Comparison of ENCODE assay signal across 1 cellular context in genomic region chr1:28882009-28882628, GRCh38.
TF ChIP-seq lines count a peak whose summit lies in the region.

No MANE protein-coding gene starts in this region.

TF ChIP-seq in K562, 482 proteins besides CTCF, POLR2A, EP300 and RAD21 (continued from another document and continues in another):
- TF ChIP-seq ZNF589 (CRISPR knock-in tag; IDR thresholded peaks at IDR 0.05; ENCODE audit: low read depth), result no peak
- peak; percentile 65; the same call in 1 of the 2 replicates for TF ChIP-seq FOXM1 (IDR thresholded peaks at IDR 0.05; ENCODE audit: low read depth)
- no peak for TF ChIP-seq FOXM1 (CRISPR knock-in tag; IDR thresholded peaks at IDR 0.05; ENCODE audit: low read depth)
- TF ChIP-seq TAF9B (IDR thresholded peaks at IDR 0.05; ENCODE audit: partially characterized antibody), result no peak
- TF ChIP-seq PBX2 (CRISPR knock-in tag; IDR thresholded peaks at IDR 0.05; ENCODE audit: low read depth), result no peak
- TF ChIP-seq PBX2 (tag; conservative IDR thresholded peaks at IDR 0.05; ENCODE audit: low read depth), result 0 out of 2 replicates have a peak, but pooled peaks have one; percentile 30
- peak; percentile 82 for TF ChIP-seq MYNN (IDR thresholded peaks at IDR 0.05)
- TF ChIP-seq MYNN (CRISPR knock-in tag; IDR thresholded peaks at IDR 0.05), result no peak
- TF ChIP-seq HSF4 (CRISPR knock-in tag; IDR thresholded peaks at IDR 0.05; ENCODE audit: borderline replicate concordance), result 0 out of 2 replicates have a peak, but pooled peaks have one; percentile 79
- no peak; the same call in 1 of the 2 replicates for TF ChIP-seq ZNF274 (IDR thresholded peaks at IDR 0.05; ENCODE audit: borderline replicate concordance, low read depth, low read length)
- TF ChIP-seq DPF2 (IDR thresholded peaks at IDR 0.05), result peak; percentile 87
- TF ChIP-seq, protein P1, sequence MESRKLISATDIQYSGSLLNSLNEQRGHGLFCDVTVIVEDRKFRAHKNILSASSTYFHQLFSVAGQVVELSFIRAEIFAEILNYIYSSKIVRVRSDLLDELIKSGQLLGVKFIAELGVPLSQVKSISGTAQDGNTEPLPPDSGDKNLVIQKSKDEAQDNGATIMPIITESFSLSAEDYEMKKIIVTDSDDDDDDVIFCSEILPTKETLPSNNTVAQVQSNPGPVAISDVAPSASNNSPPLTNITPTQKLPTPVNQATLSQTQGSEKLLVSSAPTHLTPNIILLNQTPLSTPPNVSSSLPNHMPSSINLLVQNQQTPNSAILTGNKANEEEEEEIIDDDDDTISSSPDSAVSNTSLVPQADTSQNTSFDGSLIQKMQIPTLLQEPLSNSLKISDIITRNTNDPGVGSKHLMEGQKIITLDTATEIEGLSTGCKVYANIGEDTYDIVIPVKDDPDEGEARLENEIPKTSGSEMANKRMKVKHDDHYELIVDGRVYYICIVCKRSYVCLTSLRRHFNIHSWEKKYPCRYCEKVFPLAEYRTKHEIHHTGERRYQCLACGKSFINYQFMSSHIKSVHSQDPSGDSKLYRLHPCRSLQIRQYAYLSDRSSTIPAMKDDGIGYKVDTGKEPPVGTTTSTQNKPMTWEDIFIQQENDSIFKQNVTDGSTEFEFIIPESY (CRISPR knock-in tag; IDR thresholded peaks at IDR 0.05), result peak; percentile 78
- no peak for TF ChIP-seq MCM5 (IDR thresholded peaks at IDR 0.05; ENCODE audit: low read depth)
- TF ChIP-seq, protein P2, sequence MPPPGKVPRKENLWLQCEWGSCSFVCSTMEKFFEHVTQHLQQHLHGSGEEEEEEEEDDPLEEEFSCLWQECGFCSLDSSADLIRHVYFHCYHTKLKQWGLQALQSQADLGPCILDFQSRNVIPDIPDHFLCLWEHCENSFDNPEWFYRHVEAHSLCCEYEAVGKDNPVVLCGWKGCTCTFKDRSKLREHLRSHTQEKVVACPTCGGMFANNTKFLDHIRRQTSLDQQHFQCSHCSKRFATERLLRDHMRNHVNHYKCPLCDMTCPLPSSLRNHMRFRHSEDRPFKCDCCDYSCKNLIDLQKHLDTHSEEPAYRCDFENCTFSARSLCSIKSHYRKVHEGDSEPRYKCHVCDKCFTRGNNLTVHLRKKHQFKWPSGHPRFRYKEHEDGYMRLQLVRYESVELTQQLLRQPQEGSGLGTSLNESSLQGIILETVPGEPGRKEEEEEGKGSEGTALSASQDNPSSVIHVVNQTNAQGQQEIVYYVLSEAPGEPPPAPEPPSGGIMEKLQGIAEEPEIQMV (tag; conservative IDR thresholded peaks at IDR 0.05; ENCODE audit: low read depth), result peak; percentile 40
- TF ChIP-seq PML (IDR thresholded peaks at IDR 0.05; ENCODE audit: low read length), result peak; percentile 50; the same call in 1 of the 2 replicates
- peak; percentile 75 for TF ChIP-seq SMARCA4 (IDR thresholded peaks at IDR 0.05)
- no peak for TF ChIP-seq NR2C2 (CRISPR knock-in tag; IDR thresholded peaks at IDR 0.05)
- TF ChIP-seq NR2C2 (tag; IDR thresholded peaks at IDR 0.05), result peak; percentile 42; the same call in 1 of the 2 replicates
- peak; percentile 68; the same call in 1 of the 2 replicates for TF ChIP-seq THRAP3 (IDR thresholded peaks at IDR 0.05; ENCODE audit: borderline replicate concordance)
- TF ChIP-seq ZNF584 (CRISPR knock-in tag; IDR thresholded peaks at IDR 0.05; ENCODE audit: low read depth), result no peak
- no peak for TF ChIP-seq ZNF644 (tag; IDR thresholded peaks at IDR 0.05; ENCODE audit: low read depth)
- peak; percentile 93 for TF ChIP-seq ZEB2 (IDR thresholded peaks at IDR 0.05)
- TF ChIP-seq, protein P3, sequence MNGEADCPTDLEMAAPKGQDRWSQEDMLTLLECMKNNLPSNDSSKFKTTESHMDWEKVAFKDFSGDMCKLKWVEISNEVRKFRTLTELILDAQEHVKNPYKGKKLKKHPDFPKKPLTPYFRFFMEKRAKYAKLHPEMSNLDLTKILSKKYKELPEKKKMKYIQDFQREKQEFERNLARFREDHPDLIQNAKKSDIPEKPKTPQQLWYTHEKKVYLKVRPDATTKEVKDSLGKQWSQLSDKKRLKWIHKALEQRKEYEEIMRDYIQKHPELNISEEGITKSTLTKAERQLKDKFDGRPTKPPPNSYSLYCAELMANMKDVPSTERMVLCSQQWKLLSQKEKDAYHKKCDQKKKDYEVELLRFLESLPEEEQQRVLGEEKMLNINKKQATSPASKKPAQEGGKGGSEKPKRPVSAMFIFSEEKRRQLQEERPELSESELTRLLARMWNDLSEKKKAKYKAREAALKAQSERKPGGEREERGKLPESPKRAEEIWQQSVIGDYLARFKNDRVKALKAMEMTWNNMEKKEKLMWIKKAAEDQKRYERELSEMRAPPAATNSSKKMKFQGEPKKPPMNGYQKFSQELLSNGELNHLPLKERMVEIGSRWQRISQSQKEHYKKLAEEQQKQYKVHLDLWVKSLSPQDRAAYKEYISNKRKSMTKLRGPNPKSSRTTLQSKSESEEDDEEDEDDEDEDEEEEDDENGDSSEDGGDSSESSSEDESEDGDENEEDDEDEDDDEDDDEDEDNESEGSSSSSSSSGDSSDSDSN (IDR thresholded peaks at IDR 0.05; ENCODE audit: borderline replicate concordance in 1 of 2, low read depth in 2 of 2, low read length in 2 of 2), result peak in 1 of 2 experiments; percentile 38; a peak in 1 of 4 replicates
- TF ChIP-seq ZNF561 (CRISPR knock-in tag; conservative IDR thresholded peaks at IDR 0.05), result no peak
- peak; percentile 67; the same call in 1 of the 2 replicates for TF ChIP-seq HDAC8 (tag; IDR thresholded peaks at IDR 0.05)
- peak; percentile 82; the same call in 1 of the 2 replicates for TF ChIP-seq HLTF (IDR thresholded peaks at IDR 0.05)
- TF ChIP-seq ZBTB11 (CRISPR knock-in tag; IDR thresholded peaks at IDR 0.05), result no peak
- TF ChIP-seq TBL1XR1 (IDR thresholded peaks at IDR 0.05; ENCODE audit: low read length in 2 of 2), result peak in 1 of 2 experiments; percentile 72; a peak in 1 of 4 replicates
- TF ChIP-seq ARID1B (IDR thresholded peaks at IDR 0.05), result peak; percentile 85
- peak; percentile 74; the same call in 1 of the 2 replicates for TF ChIP-seq BRD4 (IDR thresholded peaks at IDR 0.05)
- peak; percentile 91 for TF ChIP-seq GABPB1 (CRISPR knock-in tag; IDR thresholded peaks at IDR 0.05)
- TF ChIP-seq NELFE (IDR thresholded peaks at IDR 0.05; ENCODE audit: insufficient read depth, insufficient read length), result no peak
- TF ChIP-seq LCOR (CRISPR knock-in tag; IDR thresholded peaks at IDR 0.05), result peak; percentile 98
- TF ChIP-seq ZFP36 (IDR thresholded peaks at IDR 0.05; ENCODE audit: low read depth, low read length, partially characterized antibody), result peak; percentile 70
- TF ChIP-seq, protein P4, sequence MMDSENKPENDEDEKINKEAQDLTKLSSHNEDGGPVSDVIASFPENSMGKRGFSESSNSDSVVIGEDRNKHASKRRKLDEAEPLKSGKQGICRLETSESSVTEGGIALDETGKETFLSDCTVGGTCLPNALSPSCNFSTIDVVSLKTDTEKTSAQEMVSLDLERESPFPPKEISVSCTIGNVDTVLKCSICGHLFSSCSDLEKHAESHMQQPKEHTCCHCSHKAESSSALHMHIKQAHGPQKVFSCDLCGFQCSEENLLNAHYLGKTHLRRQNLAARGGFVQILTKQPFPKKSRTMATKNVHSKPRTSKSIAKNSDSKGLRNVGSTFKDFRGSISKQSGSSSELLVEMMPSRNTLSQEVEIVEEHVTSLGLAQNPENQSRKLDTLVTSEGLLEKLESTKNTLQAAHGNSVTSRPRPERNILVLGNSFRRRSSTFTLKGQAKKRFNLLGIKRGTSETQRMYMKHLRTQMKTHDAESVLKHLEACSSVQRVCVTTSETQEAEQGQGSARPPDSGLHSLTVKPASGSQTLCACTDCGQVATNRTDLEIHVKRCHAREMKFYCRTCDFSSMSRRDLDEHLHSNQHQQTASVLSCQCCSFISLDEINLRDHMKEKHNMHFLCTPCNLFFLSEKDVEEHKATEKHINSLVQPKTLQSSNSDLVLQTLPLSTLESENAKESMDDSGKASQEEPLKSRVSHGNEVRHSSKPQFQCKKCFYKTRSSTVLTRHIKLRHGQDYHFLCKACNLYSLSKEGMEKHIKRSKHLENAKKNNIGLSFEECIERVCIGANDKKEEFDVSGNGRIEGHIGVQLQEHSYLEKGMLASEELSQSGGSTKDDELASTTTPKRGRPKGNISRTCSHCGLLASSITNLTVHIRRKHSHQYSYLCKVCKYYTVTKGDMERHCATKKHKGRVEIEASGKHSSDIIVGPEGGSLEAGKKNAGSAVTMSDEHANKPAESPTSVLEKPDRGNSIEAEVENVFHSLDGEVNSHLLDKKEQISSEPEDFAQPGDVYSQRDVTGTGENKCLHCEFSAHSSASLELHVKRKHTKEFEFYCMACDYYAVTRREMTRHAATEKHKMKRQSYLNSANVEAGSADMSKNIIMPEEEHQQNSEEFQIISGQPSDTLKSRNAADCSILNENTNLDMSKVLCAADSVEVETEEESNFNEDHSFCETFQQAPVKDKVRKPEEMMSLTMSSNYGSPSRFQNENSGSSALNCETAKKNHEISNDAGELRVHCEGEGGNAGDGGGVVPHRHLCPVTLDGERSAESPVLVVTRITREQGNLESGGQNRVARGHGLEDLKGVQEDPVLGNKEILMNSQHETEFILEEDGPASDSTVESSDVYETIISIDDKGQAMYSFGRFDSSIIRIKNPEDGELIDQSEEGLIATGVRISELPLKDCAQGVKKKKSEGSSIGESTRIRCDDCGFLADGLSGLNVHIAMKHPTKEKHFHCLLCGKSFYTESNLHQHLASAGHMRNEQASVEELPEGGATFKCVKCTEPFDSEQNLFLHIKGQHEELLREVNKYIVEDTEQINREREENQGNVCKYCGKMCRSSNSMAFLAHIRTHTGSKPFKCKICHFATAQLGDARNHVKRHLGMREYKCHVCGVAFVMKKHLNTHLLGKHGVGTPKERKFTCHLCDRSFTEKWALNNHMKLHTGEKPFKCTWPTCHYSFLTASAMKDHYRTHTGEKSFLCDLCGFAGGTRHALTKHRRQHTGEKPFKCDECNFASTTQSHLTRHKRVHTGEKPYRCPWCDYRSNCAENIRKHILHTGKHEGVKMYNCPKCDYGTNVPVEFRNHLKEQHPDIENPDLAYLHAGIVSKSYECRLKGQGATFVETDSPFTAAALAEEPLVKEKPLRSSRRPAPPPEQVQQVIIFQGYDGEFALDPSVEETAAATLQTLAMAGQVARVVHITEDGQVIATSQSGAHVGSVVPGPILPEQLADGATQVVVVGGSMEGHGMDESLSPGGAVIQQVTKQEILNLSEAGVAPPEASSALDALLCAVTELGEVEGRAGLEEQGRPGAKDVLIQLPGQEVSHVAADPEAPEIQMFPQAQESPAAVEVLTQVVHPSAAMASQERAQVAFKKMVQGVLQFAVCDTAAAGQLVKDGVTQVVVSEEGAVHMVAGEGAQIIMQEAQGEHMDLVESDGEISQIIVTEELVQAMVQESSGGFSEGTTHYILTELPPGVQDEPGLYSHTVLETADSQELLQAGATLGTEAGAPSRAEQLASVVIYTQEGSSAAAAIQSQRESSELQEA (IDR thresholded peaks at IDR 0.05; ENCODE audit: low read depth), result peak; percentile 44; the same call in 1 of the 2 replicates
- 0 out of 2 replicates have a peak, but pooled peaks have one; percentile 6 for TF ChIP-seq NFRKB (IDR thresholded peaks at IDR 0.05; ENCODE audit: low read depth)
- no peak for TF ChIP-seq ZNF3 (CRISPR knock-in tag; IDR thresholded peaks at IDR 0.05)
- peak; percentile 55; the same call in 1 of the 2 replicates for TF ChIP-seq ZNF197 (CRISPR knock-in tag; IDR thresholded peaks at IDR 0.05; ENCODE audit: low read depth)
